In genomic region chr3:130892759-130893239, GRCh38 we compare ENCODE assay signal across 8 cellular contexts. TPM values are rescaled to one million over a fixed set of nuclear protein-coding genes. Genes with fewer than 3 reads are reported as not detected.
DNase-seq lines count a peak whose midpoint lies in the region; ATAC-seq and TF ChIP-seq lines count a peak whose summit lies in the region.

No MANE protein-coding gene starts in this region.

- peaks cover 10% of the 10 kb centered on the region for H3K36me3 ChIP-seq in WERI-Rb-1

- intact Hi-C loops in left colon (cut with DNase I, micrococcal nuclease), result loop anchor here in 1 of 2 donors (2.0 to 10.0 kb wide), 2 partner anchors 132 to 134 kb away; partner anchors contain the start of genes ASTE1 and NEK11

- peak; percentile 67 for TF ChIP-seq CTCF in WERI-Rb-1 (IDR thresholded peaks at IDR 0.05; ENCODE audit: low read depth, low read length)

- no peaks in the 10 kb centered on the region for H3K27me3 ChIP-seq in WERI-Rb-1 (ENCODE audit: insufficient read depth, low read depth, severe bottlenecking)

- ATAC-seq in GM18861 (IDR thresholded peaks at IDR 0.05; ENCODE audit: unreplicated experiment) (peak; percentile 36), HG03139 (IDR thresholded peaks at IDR 0.05; ENCODE audit: unreplicated experiment) (peak; percentile 35), left colon (peak; percentile 63)

- peak overlapping the region; percentile 80 for H3K4me3 ChIP-seq in WERI-Rb-1 (ENCODE audit: low read depth, low read length)

- peak overlapping the region; percentile 96 for H3K27ac ChIP-seq in WERI-Rb-1
- peak overlapping the region; percentile 92 for H3K27ac ChIP-seq in cingulate gyrus (ENCODE audit: low read depth, low read length)

- DNase-seq in AG08396 (ENCODE audit: low spot score) (peak; percentile 76), NCI-H2171 treated with DMSO at 0.1 percent for 48 hours (lab: John Stamatoyannopoulos, UW) (peak; percentile 91), WERI-Rb-1 (peak; percentile 66), left colon (peak; percentile 68 to 78)
- peak; percentile 48 to 67 for DNase-seq in stimulated activated CD4-positive, alpha-beta T cell treated with anti-CD3 and anti-CD28 coated beads, Interleukin-2, amount 100 ng/mL, for 24 hours

- no peaks in the 10 kb centered on the region for H3K9me3 ChIP-seq in WERI-Rb-1 (ENCODE audit: severe bottlenecking)

RNA-seq across cellular contexts. Expression of gene ATP2C1, which starts 1.1 kb away (rescaled TPM):
- 10 to 100 TPM; 62.8 to 65.7 TPM for total RNA-seq in left colon

Comparison
In these comparisons a context has a peak if more than half of its experiments do, and no peak if none do; other contexts are left out.
1. Peak in every context shown above with its lines: DNase-seq, ATAC-seq, H3K4me3 ChIP-seq and H3K27ac ChIP-seq.